In genomic region chr7:44465490-44465889, GRCh38 we compare ENCODE assay signal across 27 cellular contexts. TPM values are rescaled to one million over a fixed set of nuclear protein-coding genes. Genes with fewer than 3 reads are reported as not detected.
DNase-seq lines count a peak whose midpoint lies in the region; ATAC-seq, FAIRE-seq and TF ChIP-seq lines count a peak whose summit lies in the region.
"Had no signal": no experiment of that assay in that cellular context is flagged by ENCODE, and none has a peak within 500 bp of the region (broad histone marks: within the 10 kb centered on the region; RNA-seq: fewer than 3 reads in every experiment).

No MANE protein-coding gene starts in this region.

- intact Hi-C loops in right cardiac atrium (cut with DNase I): no loop called here
- intact Hi-C loops in HepG2 (cut with micrococcal nuclease; ENCODE audit: unreplicated experiment): no loop called here
- intact Hi-C loops in MCF 10A (cut with micrococcal nuclease): no loop called here

- 60% methylated on average over 5 of the region's 5 CpGs for WGBS in right cardiac atrium
- 96% methylated on average over 5 of the region's 5 CpGs for WGBS in HepG2 (ENCODE audit: low lambda C conversion rate)

- H3K4me3 ChIP-seq in ACC112 (ENCODE audit: low read depth, low read length) (no peak overlapping the region), right cardiac atrium (ENCODE audit: low read length) (no peak overlapping the region), HepG2 (replicated peaks in 1 of 3; ENCODE audit: insufficient read depth in 1 of 3, low read depth in 2 of 3, low read length in 3 of 3) (no peak overlapping the region)
- H3K4me3 ChIP-seq in CD4-positive, CD25-positive, alpha-beta regulatory T cell (ENCODE audit: low read depth, low read length): no peak overlapping the region
- H3K4me3 ChIP-seq: pancreas, upper lobe of left lung had no signal

- TF ChIP-seq CTCF in HepG2 (CRISPR knock-in tag; IDR thresholded peaks at IDR 0.05) (no peak), MCF 10A (IDR thresholded peaks at IDR 0.05; ENCODE audit: unreplicated experiment) (no peak)

- CTCF ChIA-PET in HepG2 (lab: Yijun Ruan, JAX; ENCODE audit: low intra/inter-chr PET ratio, low total read pairs) (no interaction called here), MCF 10A (lab: Yijun Ruan, JAX) (interaction anchor here (0.6 to 1.0 kb wide), 2 partner anchors 17 to 22 kb away, joined by 3 read pairs; no protein-coding TSS in a partner anchor)

- BruUV-seq in HepG2 (replicated peaks; lab: Mats Ljungman, UMichigan): no TSS peak
- BruUV-seq in MCF 10A (replicated peaks; lab: Mats Ljungman, UMichigan): no TSS peak

- no peaks in the 10 kb centered on the region for H4K20me1 ChIP-seq in HepG2 (ENCODE audit: insufficient read depth, low read length)

- H3K27ac Mint-ChIP-seq in CD4-positive, CD25-positive, alpha-beta regulatory T cell: peak overlapping the region in 2 of 3 donors; percentile 66 to 72
- H3K27ac Mint-ChIP-seq in activated T-helper 17 cell treated with anti-CD3 and anti-CD28 coated beads, Interleukin-2, amount 50 U/mL, for 72 hours: peak overlapping the region; percentile 38
- H3K27ac Mint-ChIP-seq in MCF 10A (ENCODE audit: low read depth, unreplicated experiment): no peak overlapping the region
- H3K27ac Mint-ChIP-seq: nephron had no signal

- peaks cover 65% of the 10 kb centered on the region for H3K79me2 ChIP-seq in ACC112 (ENCODE audit: control insufficient read depth, insufficient read depth, low read length, unreplicated experiment)
- H3K79me2 ChIP-seq in HepG2 (ENCODE audit: insufficient read depth, low read length): peaks cover 45% of the 10 kb centered on the region

- TF ChIP-seq POLR2A in HepG2 (IDR thresholded peaks at IDR 0.05; ENCODE audit: insufficient read depth in 1 of 2, low read depth in 2 of 2, low read length in 2 of 2): no peak

- in situ Hi-C loops in HepG2 (cut with HindIII; ENCODE audit: extremely low pct_ligation_motif_present, low pct_unique_long_range_greater_than_20kb): no loop called here

- peaks cover 35 to 92% (median 58%) of the 10 kb centered on the region in 4 donors for H3K4me1 Mint-ChIP-seq in CD4-positive, CD25-positive, alpha-beta regulatory T cell
- H3K4me1 Mint-ChIP-seq in activated T-helper 17 cell treated with anti-CD3 and anti-CD28 coated beads, Interleukin-2, amount 50 U/mL, for 72 hours: peaks cover 31% of the 10 kb centered on the region
- peaks cover 22% of the 10 kb centered on the region for H3K4me1 Mint-ChIP-seq in MCF 10A (ENCODE audit: insufficient read depth, unreplicated experiment)

- H2AFZ ChIP-seq in ACC112 (ENCODE audit: low read length, unreplicated experiment): no peak overlapping the region
- H2AFZ ChIP-seq in HepG2 (ENCODE audit: low read length): no peak overlapping the region

- H3K4me2 ChIP-seq in HepG2 (ENCODE audit: low read depth, low read length): no peak overlapping the region
- H3K4me2 ChIP-seq: KMS-11 had no signal

- H3K9me3 ChIP-seq in CD4-positive, CD25-positive, alpha-beta regulatory T cell (ENCODE audit: control insufficient read depth in 2 of 2, low read length in 2 of 2): no peaks in the 10 kb centered on the region
- H3K9me3 ChIP-seq in right cardiac atrium (ENCODE audit: control insufficient read depth, low read length): no peaks in the 10 kb centered on the region
- H3K9me3 ChIP-seq in HepG2 (ENCODE audit: low read length): no peaks in the 10 kb centered on the region
- H3K9me3 ChIP-seq: pancreas, upper lobe of left lung had no signal

- POLR2A ChIA-PET in HepG2 (lab: Yijun Ruan, JAX): no interaction called here
- POLR2A ChIA-PET in MCF 10A (lab: Yijun Ruan, JAX): interaction anchor here (0.7 to 1.0 kb wide), 2 partner anchors 9 to 24 kb away, joined by 3 read pairs; partner anchors contain the start of gene NUDCD3

- H3K36me3 ChIP-seq in ACC112 (ENCODE audit: insufficient read depth, low read length): no peaks in the 10 kb centered on the region; the same call in 1 of the 2 replicates
- peaks cover 45% of the 10 kb centered on the region for H3K36me3 ChIP-seq in CD4-positive, CD25-positive, alpha-beta regulatory T cell (ENCODE audit: control insufficient read depth, insufficient read depth, low read length)
- peaks cover 21 to 56% of the 10 kb centered on the region in 2 experiments for H3K36me3 ChIP-seq in HepG2 (replicated peaks in 1 of 2; ENCODE audit: control insufficient read depth in 1 of 2, insufficient read depth in 2 of 2, low read length in 2 of 2)
- H3K36me3 ChIP-seq: pancreas had no signal

- peak overlapping the region in 1 of 4 donors; percentile 8 for H3K4me3 Mint-ChIP-seq in CD4-positive, CD25-positive, alpha-beta regulatory T cell
- H3K4me3 Mint-ChIP-seq in activated T-helper 17 cell treated with anti-CD3 and anti-CD28 coated beads, Interleukin-2, amount 50 U/mL, for 72 hours: no peak overlapping the region
- H3K4me3 Mint-ChIP-seq in MCF 10A (ENCODE audit: unreplicated experiment): no peak overlapping the region
- H3K4me3 Mint-ChIP-seq: nephron had no signal

- peaks cover 2% of the 10 kb centered on the region for H3K27me3 Mint-ChIP-seq in CD4-positive, CD25-positive, alpha-beta regulatory T cell
- H3K27me3 Mint-ChIP-seq in activated T-helper 17 cell treated with anti-CD3 and anti-CD28 coated beads, Interleukin-2, amount 50 U/mL, for 72 hours: no peaks in the 10 kb centered on the region
- no peaks in the 10 kb centered on the region for H3K27me3 Mint-ChIP-seq in MCF 10A (ENCODE audit: insufficient read depth, unreplicated experiment)

- H3K9ac ChIP-seq in HepG2 (ENCODE audit: insufficient read depth, low read depth, low read length): no peak overlapping the region
- H3K9ac ChIP-seq: KMS-11 had no signal

- no peak for DNase-seq in CD4-positive, CD25-positive, alpha-beta regulatory T cell
- no peak for DNase-seq in right cardiac atrium
- no peak for DNase-seq in HepG2 (ENCODE audit: low spot score)
- DNase-seq in MCF 10A (ENCODE audit: unreplicated experiment): no peak
- DNase-seq: activated CD4-positive, alpha-beta T cell treated with anti-CD3 and anti-CD28 coated beads for 48 hours; activated T-cell treated with anti-CD3 and anti-CD28 coated beads, Interleukin-2, amount 50 U/mL, for 48 hours; Calu3; cerebellar nuclear complex; DND-41; NCI-H1417 treated with DMSO at 0.1 percent for 48 hours; NCI-H2081; NCI-H226; NCI-H69; pancreas; stimulated activated CD4-positive, alpha-beta T cell treated with anti-CD3 and anti-CD28 coated beads, Interleukin-2, amount 100 ng/mL, for 48 hours; T-helper 2 cell; upper lobe of left lung had no signal

- no peaks in the 10 kb centered on the region for H3K9me3 Mint-ChIP-seq in CD4-positive, CD25-positive, alpha-beta regulatory T cell
- H3K9me3 Mint-ChIP-seq in activated T-helper 17 cell treated with anti-CD3 and anti-CD28 coated beads, Interleukin-2, amount 50 U/mL, for 72 hours: peaks cover 4% of the 10 kb centered on the region
- no peaks in the 10 kb centered on the region for H3K9me3 Mint-ChIP-seq in MCF 10A (ENCODE audit: unreplicated experiment)
- H3K9me3 Mint-ChIP-seq: activated naive CD4-positive, alpha-beta T cell treated with anti-CD3 and anti-CD28 coated beads, Interleukin-2, amount 50 U/mL, for 72 hours; nephron had no signal

- peak overlapping the region; percentile 85 for H3K27ac ChIP-seq in ACC112 (ENCODE audit: low read depth, low read length)
- no peak overlapping the region for H3K27ac ChIP-seq in CD4-positive, CD25-positive, alpha-beta regulatory T cell (ENCODE audit: insufficient read depth, low read length, poor library complexity, severe bottlenecking)
- H3K27ac ChIP-seq in right cardiac atrium (ENCODE audit: low read length): no peak overlapping the region
- no peak overlapping the region for H3K27ac ChIP-seq in HepG2 (ENCODE audit: extremely low read length, insufficient read depth, low read length)
- H3K27ac ChIP-seq: C4-2B, KMS-11, pancreas, upper lobe of left lung had no signal

- no peak for ATAC-seq in CD4-positive, CD25-positive, alpha-beta regulatory T cell (ENCODE audit: low read depth in 2 of 2)
- ATAC-seq in activated T-helper 17 cell treated with anti-CD3 and anti-CD28 coated beads, Interleukin-2, amount 50 U/mL, for 72 hours (replicated peaks): no peak
- peak; percentile 55 to 77 for ATAC-seq in right cardiac atrium
- ATAC-seq in HepG2: no peak
- ATAC-seq in GM18870 (IDR thresholded peaks at IDR 0.05; ENCODE audit: unreplicated experiment): no peak
- ATAC-seq: activated naive CD4-positive, alpha-beta T cell treated with anti-CD3 and anti-CD28 coated beads, Interleukin-2, amount 50 U/mL, for 72 hours; HCT116; pancreas had no signal

- peaks cover 47% of the 10 kb centered on the region for H3K36me3 Mint-ChIP-seq in CD4-positive, CD25-positive, alpha-beta regulatory T cell
- H3K36me3 Mint-ChIP-seq in activated T-helper 17 cell treated with anti-CD3 and anti-CD28 coated beads, Interleukin-2, amount 50 U/mL, for 72 hours (ENCODE audit: low read depth): peaks cover 81% of the 10 kb centered on the region
- peaks cover 72% of the 10 kb centered on the region for H3K36me3 Mint-ChIP-seq in MCF 10A (ENCODE audit: insufficient read depth, unreplicated experiment)

- TF ChIP-seq EP300 in HepG2 (IDR thresholded peaks at IDR 0.05; ENCODE audit: low read depth in 2 of 2, low read length in 2 of 2) (no peak), HepG2 (CRISPR knock-in tag; IDR thresholded peaks at IDR 0.05; ENCODE audit: borderline replicate concordance) (no peak)

- H3K27me3 ChIP-seq in ACC112 (ENCODE audit: insufficient read depth, low read length) (no peaks in the 10 kb centered on the region), right cardiac atrium (ENCODE audit: control insufficient read depth, insufficient read depth) (no peaks in the 10 kb centered on the region), HepG2 (ENCODE audit: control insufficient read depth in 1 of 2, insufficient read depth in 2 of 2, low read length in 2 of 2) (no peaks in the 10 kb centered on the region)
- no peaks in the 10 kb centered on the region for H3K27me3 ChIP-seq in CD4-positive, CD25-positive, alpha-beta regulatory T cell (ENCODE audit: control insufficient read depth, insufficient read depth, low read length)
- H3K27me3 ChIP-seq: pancreas, upper lobe of left lung had no signal

- FAIRE-seq in HepG2 (lab: Jason Lieb, UNC): no peak
- FAIRE-seq: HTR-8/SVneo, islet of Langerhans, pancreas had no signal

- H3K4me1 ChIP-seq in ACC112 (ENCODE audit: control insufficient read depth, insufficient read depth, low read length, unreplicated experiment): peaks cover 58% of the 10 kb centered on the region
- H3K4me1 ChIP-seq in CD4-positive, CD25-positive, alpha-beta regulatory T cell (ENCODE audit: control insufficient read depth, insufficient read depth, low read length, poor library complexity, severe bottlenecking): peaks cover 38% of the 10 kb centered on the region
- peaks cover 31% of the 10 kb centered on the region for H3K4me1 ChIP-seq in right cardiac atrium (ENCODE audit: control insufficient read depth, insufficient read depth, low read length)
- peaks cover 34% of the 10 kb centered on the region for H3K4me1 ChIP-seq in HepG2 (ENCODE audit: insufficient read depth, low read length)

- no peak for TF ChIP-seq RAD21 in HepG2 (CRISPR knock-in tag; IDR thresholded peaks at IDR 0.05)

RNA-seq across cellular contexts. Expression of gene NUDCD3, which starts 25.0 kb away (rescaled TPM):
- 85.6 TPM for total RNA-seq in CD4-positive, CD25-positive, alpha-beta regulatory T cell
- polyA plus RNA-seq in CD4-positive, CD25-positive, alpha-beta regulatory T cell: 10 to 100 TPM; 55.6 to 71.1 (median 66.2) TPM
- 100 to 1,000 TPM in 1 of 2 donors, 10 to 100 TPM in 1; 96.4 to 101 TPM for total RNA-seq in activated T-helper 17 cell treated with anti-CD3 and anti-CD28 coated beads, Interleukin-2, amount 50 U/mL, for 72 hours
- total RNA-seq in right cardiac atrium (100 to 1,000 TPM in 3 of 4 donors, 10 to 100 TPM in 1; 92.4 to 108 (median 104) TPM), HepG2 (2016; rRNA removed; fragmentation: Illumina TruSeq; extraction: Trizol) (49.9 and 54.6 TPM in 2 replicates), MCF 10A (2022) (85.5 and 87.7 TPM in 2 replicates)
- polyA plus RNA-seq in right cardiac atrium (29.0 TPM), HepG2 (2011; rRNA removed) (20.8 and 25.4 TPM in 2 replicates)
- 13.4 and 14.8 TPM in 2 replicates for total RNA-seq in HepG2 (2016; cell fraction: cytosol; rRNA removed; fragmentation: Illumina TruSeq; extraction: Trizol; ENCODE audit: low read depth)
- total RNA-seq in HepG2 (2016; cell fraction: insoluble cytoplasmic fraction; rRNA removed; fragmentation: Illumina TruSeq; extraction: Trizol): 43.2 and 52.2 TPM in 2 replicates
- total RNA-seq in HepG2 (2016; cell fraction: membrane; rRNA removed; fragmentation: Illumina TruSeq; extraction: Trizol): 11.7 and 13.3 TPM in 2 replicates
- total RNA-seq in HepG2 (2016; cell fraction: nucleus; rRNA removed; fragmentation: Illumina TruSeq; extraction: Trizol): 42.0 and 47.5 TPM in 2 replicates
- polyA plus RNA-seq in HepG2 (2011; cell fraction: cytosol; rRNA removed): 21.8 and 27.6 TPM in 2 replicates
- polyA plus RNA-seq in HepG2 (2011; cell fraction: nucleus; rRNA removed): 32.7 and 41.3 TPM in 2 replicates
- polyA plus RNA-seq in HepG2 (2012): 27.9 and 29.4 TPM in 2 replicates
- polyA plus RNA-seq in HepG2 (2016; cell fraction: cytosol; fragmentation: Illumina TruSeq; extraction: Trizol; ENCODE audit: low read depth): 2.5 and 3.1 TPM in 2 replicates
- polyA plus RNA-seq in HepG2 (2016; cell fraction: insoluble cytoplasmic fraction; fragmentation: Illumina TruSeq; extraction: Trizol; ENCODE audit: low read depth): 30.1 and 34.3 TPM in 2 replicates
- 5.2 and 6.4 TPM in 2 replicates for polyA plus RNA-seq in HepG2 (2016; cell fraction: membrane; fragmentation: Illumina TruSeq; extraction: Trizol; ENCODE audit: low read depth)
- 35.7 and 42.8 TPM in 2 replicates for polyA plus RNA-seq in HepG2 (2016; cell fraction: nucleus; fragmentation: Illumina TruSeq; extraction: Trizol; ENCODE audit: insufficient read depth, low read depth)
- 43.7 and 47.9 TPM in 2 replicates for polyA minus RNA-seq in HepG2 (2011; rRNA and poly(A)+ RNA removed; ENCODE audit: low replicate concordance)
- polyA minus RNA-seq in HepG2 (2011; cell fraction: cytosol; rRNA and poly(A)+ RNA removed): 19.5 and 27.3 TPM in 2 replicates
- 36.7 and 44.8 TPM in 2 replicates for polyA minus RNA-seq in HepG2 (2011; cell fraction: nucleus; rRNA and poly(A)+ RNA removed)

Comparison
In these comparisons a context has a peak if more than half of its experiments do, and no peak if none do; other contexts are left out.
1. ATAC-seq: peak in right cardiac atrium (2 of 2); none in CD4-positive, CD25-positive, alpha-beta regulatory T cell (0 of 2), activated T-helper 17 cell treated with anti-CD3 and anti-CD28 coated beads, Interleukin-2, amount 50 U/mL, for 72 hours (single experiment), HepG2 (single experiment) and GM18870 (single experiment).